Comparison of ENCODE assay signal across 19 cellular contexts in genomic region chr19:30590596-30591229, GRCh38.
"Had no signal": no experiment of that assay in that cellular context is flagged by ENCODE, and none has a peak within 500 bp of the region (broad histone marks: within the 10 kb centered on the region; RNA-seq: fewer than 3 reads in every experiment).

No MANE protein-coding gene starts in this region.

- DNase-seq: activated CD4-positive, alpha-beta T cell treated with anti-CD3 and anti-CD28 coated beads for 36 hours; activated CD4-positive, alpha-beta T cell treated with anti-CD3 and anti-CD28 coated beads, Interleukin-2, amount 50 U/mL, for 48 hours; activated gamma-delta T cell treated with Interleukin-2 at 50 U/mL for 16 hours; activated naive CD8-positive, alpha-beta T cell treated with anti-CD3 and anti-CD28 coated beads for 36 hours; effector memory CD4-positive, alpha-beta T cell; right lobe of liver; stimulated activated CD4-positive, alpha-beta T cell treated with anti-CD3 and anti-CD28 coated beads, Interleukin-4, amount 100 ng/mL, for 1 hour; stimulated activated naive CD8-positive, alpha-beta T cell treated with anti-CD3 and anti-CD28 coated beads, Interleukin-15, amount 100 ng/mL, for 72 hours; upper lobe of left lung had no signal

- ATAC-seq: activated CD4-positive, alpha-beta T cell treated with anti-CD3 and anti-CD28 coated beads for 36 hours; left lobe of liver; right lobe of liver; stimulated activated naive CD8-positive, alpha-beta T cell treated with anti-CD3 and anti-CD28 coated beads, Interleukin-15, amount 100 ng/mL, for 72 hours had no signal

- H3K27ac Mint-ChIP-seq: activated CD4-positive, alpha-beta T cell treated with anti-CD3 and anti-CD28 coated beads for 36 hours; activated naive CD8-positive, alpha-beta T cell treated with anti-CD3 and anti-CD28 coated beads for 36 hours; activated T-helper 1 cell treated with anti-CD3 and anti-CD28 coated beads, Interleukin-12 subunit alpha, Interleukin-12 subunit beta, Interleukin-2, Interleukin-4 antibody, amounts not matched to agents 30 ng/mL and 10 ng/mL and 1 ng/mL, durations not matched to agents 14 hours and 24 hours and 36 hours; dendritic cell treated with granulocyte-macrophage colony-stimulating factor and Interleukin-4, amounts not matched to agents 40 ng/mL and 50 ng/mL, for 4 days; neural progenitor cell had no signal

- H3K27ac ChIP-seq: esophagus muscularis mucosa, hepatocyte, neural progenitor cell, right lobe of liver, thoracic aorta, upper lobe of left lung had no signal

- H3K9me3 Mint-ChIP-seq: activated naive CD8-positive, alpha-beta T cell treated with anti-CD3 and anti-CD28 coated beads for 36 hours; activated T-helper 1 cell treated with anti-CD3 and anti-CD28 coated beads, Interleukin-12 subunit alpha, Interleukin-12 subunit beta, Interleukin-2, Interleukin-4 antibody, amounts not matched to agents 30 ng/mL and 10 ng/mL and 1 ng/mL, durations not matched to agents 14 hours and 24 hours and 36 hours; brain; dendritic cell treated with granulocyte-macrophage colony-stimulating factor and Interleukin-4, amounts not matched to agents 40 ng/mL and 50 ng/mL, for 4 days had no signal

- H3K36me3 ChIP-seq: esophagus muscularis mucosa, neural progenitor cell, right lobe of liver, upper lobe of left lung had no signal

- H3K27me3 ChIP-seq: neural progenitor cell, right lobe of liver, upper lobe of left lung had no signal

- H3K4me3 Mint-ChIP-seq: activated CD4-positive, alpha-beta T cell treated with anti-CD3 and anti-CD28 coated beads for 36 hours; activated naive CD8-positive, alpha-beta T cell treated with anti-CD3 and anti-CD28 coated beads for 36 hours; activated T-helper 1 cell treated with anti-CD3 and anti-CD28 coated beads, Interleukin-12 subunit alpha, Interleukin-12 subunit beta, Interleukin-2, Interleukin-4 antibody, amounts not matched to agents 30 ng/mL and 10 ng/mL and 1 ng/mL, durations not matched to agents 14 hours and 24 hours and 36 hours; brain; central memory CD8-positive, alpha-beta T cell; dendritic cell treated with granulocyte-macrophage colony-stimulating factor and Interleukin-4, amounts not matched to agents 40 ng/mL and 50 ng/mL, for 4 days; neural progenitor cell; stimulated activated naive CD8-positive, alpha-beta T cell treated with anti-CD3 and anti-CD28 coated beads, Interleukin-15, amount 100 ng/mL, for 72 hours had no signal

- H3K27me3 Mint-ChIP-seq: dendritic cell treated with granulocyte-macrophage colony-stimulating factor and Interleukin-4, amounts not matched to agents 40 ng/mL and 50 ng/mL, for 4 days had no signal

- H3K9me3 ChIP-seq: esophagus muscularis mucosa, right lobe of liver, thoracic aorta, upper lobe of left lung had no signal

- H3K36me3 Mint-ChIP-seq: activated naive CD8-positive, alpha-beta T cell treated with anti-CD3 and anti-CD28 coated beads for 36 hours; brain; neural progenitor cell had no signal

- H3K4me1 ChIP-seq: right lobe of liver, upper lobe of left lung had no signal

- H3K4me1 Mint-ChIP-seq: activated CD4-positive, alpha-beta T cell treated with anti-CD3 and anti-CD28 coated beads for 36 hours; activated naive CD8-positive, alpha-beta T cell treated with anti-CD3 and anti-CD28 coated beads for 36 hours; central memory CD8-positive, alpha-beta T cell; stimulated activated naive CD8-positive, alpha-beta T cell treated with anti-CD3 and anti-CD28 coated beads, Interleukin-15, amount 100 ng/mL, for 72 hours had no signal

- H3K4me3 ChIP-seq: esophagus muscularis mucosa, hepatocyte, neural progenitor cell, right lobe of liver, smooth muscle cell, thoracic aorta, upper lobe of left lung had no signal
